Comparison of ENCODE assay signal across 8 cellular contexts in the genomic region with DNA sequence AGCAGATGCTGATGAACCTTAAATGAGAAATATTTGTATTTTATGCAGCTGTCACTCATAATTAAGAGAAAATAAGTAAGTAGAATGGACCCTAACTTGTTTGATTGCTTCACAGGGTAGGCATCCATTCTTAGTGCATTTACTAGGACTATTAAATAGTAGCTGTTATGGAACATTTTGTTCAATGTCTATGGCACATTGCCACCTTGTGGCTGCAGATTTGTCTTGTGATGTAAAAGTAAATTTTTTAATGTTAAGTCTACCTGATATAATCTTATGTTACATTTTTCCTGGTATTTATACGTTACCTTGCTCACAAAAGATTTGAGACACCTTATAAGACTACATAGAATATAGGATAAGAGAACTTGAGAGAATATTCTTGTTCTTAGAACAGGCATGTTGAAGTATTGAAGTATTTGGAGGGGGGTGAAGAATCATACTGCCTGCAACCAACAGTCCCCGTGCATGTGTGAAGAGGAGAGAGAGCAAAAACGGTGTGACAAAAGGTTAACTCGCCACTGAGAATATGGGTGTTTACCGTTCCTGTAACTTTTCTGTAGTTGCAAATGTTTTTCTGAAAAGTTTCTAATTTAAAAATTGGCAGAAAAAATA.
A peak's percentile ranks its signal among the peaks of the same experiment; 100 is the strongest.
DNase-seq lines count a peak whose midpoint lies in the region; ATAC-seq and TF ChIP-seq lines count a peak whose summit lies in the region.

No MANE protein-coding gene starts in this region.

- H3K27me3 ChIP-seq in GM23248 (replicated peaks; ENCODE audit: insufficient read depth) = no peaks in the 10 kb centered on the region

- no peaks in the 10 kb centered on the region for H3K79me2 ChIP-seq in GM23248 (ENCODE audit: insufficient read depth)

- no peak overlapping the region for H2AFZ ChIP-seq in GM23248

- no peak overlapping the region for H3K27ac ChIP-seq in GM23248

- H3F3A ChIP-seq in GM23248 (ENCODE audit: insufficient read depth) = no peaks in the 10 kb centered on the region

- no peaks in the 10 kb centered on the region for H4K20me1 ChIP-seq in GM23248 (ENCODE audit: insufficient read depth)

- no peaks in the 10 kb centered on the region for H3K9me3 ChIP-seq in GM23248 (ENCODE audit: low read depth)

- no peak overlapping the region for H3K4me2 ChIP-seq in GM23248 (ENCODE audit: unreplicated experiment)

- DNase-seq in Ammon's horn (ENCODE audit: low spot score) = peak; percentile 66
- peak; percentile 81 for DNase-seq in GM23248
- peak; percentile 26 to 57 for DNase-seq in NCI-H526 (lab: John Stamatoyannopoulos, UW)
- DNase-seq in astrocyte of the spinal cord (ENCODE audit: low read depth, low spot score) = peak; percentile 77
- DNase-seq in iris pigment epithelial cell (ENCODE audit: low read depth) = peak; percentile 65
- DNase-seq in stimulated activated CD4-positive, alpha-beta T cell treated with anti-CD3 and anti-CD28 coated beads, TNF-alpha, amount 100 ng/mL, for 48 hours (ENCODE audit: low read depth in 3 of 3) = peak in 2 of 3 donors; percentile 1 to 12
- DNase-seq in retina = no peak

- H3K9ac ChIP-seq in GM23248 = no peak overlapping the region

- no peak overlapping the region for H3K4me3 ChIP-seq in GM23248
- H3K4me3 ChIP-seq in astrocyte of the spinal cord (ENCODE audit: low read depth, low read length) = no peak overlapping the region

- no peaks in the 10 kb centered on the region for H3K36me3 ChIP-seq in GM23248 (ENCODE audit: low read depth)

- peak; percentile 42 for TF ChIP-seq CTCF in astrocyte of the spinal cord (IDR thresholded peaks at IDR 0.05; ENCODE audit: low read depth, low read length)

- in situ Hi-C loops in GM23248 (cut with MboI) (loop anchor here (10.0 kb wide), 1 partner anchor 443 kb away; no protein-coding TSS in a partner anchor), astrocyte of the spinal cord (cut with HindIII; ENCODE audit: low sequenced_read_pairs) (no loop called here)

- H3K9me2 ChIP-seq in GM23248 (ENCODE audit: insufficient read depth) = no peaks in the 10 kb centered on the region

- no peaks in the 10 kb centered on the region for H3K4me1 ChIP-seq in GM23248 (ENCODE audit: insufficient read depth)

- 6% methylated on average over 5 of the region's 5 CpGs for WGBS in GM23248 (ENCODE audit: low coverage in 1 of 2, low lambda C conversion rate in 2 of 2, missing lambda C conversion rate in 2 of 2), 2 experiments

- no peak for ATAC-seq in GM21526 (IDR thresholded peaks at IDR 0.05; ENCODE audit: low FRiP score, unreplicated experiment)
